ENCODE assay signal across 1 cellular context in the genomic region with DNA sequence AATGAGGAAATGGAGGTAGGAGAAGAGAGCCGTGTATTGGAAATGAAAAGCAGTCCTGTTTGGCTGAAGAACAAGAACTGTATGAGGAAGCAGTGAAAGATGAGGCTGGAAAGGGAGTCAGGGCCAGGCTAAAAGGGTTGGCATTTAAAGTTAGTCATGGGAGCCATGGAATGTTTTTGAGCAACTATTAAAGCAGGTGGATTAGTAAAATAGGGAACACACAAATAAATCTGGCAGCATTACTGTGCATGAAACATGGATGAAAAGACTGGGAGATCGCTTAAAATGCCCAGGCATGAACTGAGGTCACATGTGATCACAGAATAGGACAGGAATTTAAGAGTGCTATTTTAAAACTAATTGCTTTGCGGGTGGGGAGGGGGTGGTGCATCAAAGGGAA.
TF ChIP-seq lines count a peak whose summit lies in the region.

No MANE protein-coding gene starts in this region.

TF ChIP-seq in GM23338, 12 proteins besides CTCF, POLR2A, EP300 and RAD21 (continued from another document):
- TF ChIP-seq, protein P1, sequence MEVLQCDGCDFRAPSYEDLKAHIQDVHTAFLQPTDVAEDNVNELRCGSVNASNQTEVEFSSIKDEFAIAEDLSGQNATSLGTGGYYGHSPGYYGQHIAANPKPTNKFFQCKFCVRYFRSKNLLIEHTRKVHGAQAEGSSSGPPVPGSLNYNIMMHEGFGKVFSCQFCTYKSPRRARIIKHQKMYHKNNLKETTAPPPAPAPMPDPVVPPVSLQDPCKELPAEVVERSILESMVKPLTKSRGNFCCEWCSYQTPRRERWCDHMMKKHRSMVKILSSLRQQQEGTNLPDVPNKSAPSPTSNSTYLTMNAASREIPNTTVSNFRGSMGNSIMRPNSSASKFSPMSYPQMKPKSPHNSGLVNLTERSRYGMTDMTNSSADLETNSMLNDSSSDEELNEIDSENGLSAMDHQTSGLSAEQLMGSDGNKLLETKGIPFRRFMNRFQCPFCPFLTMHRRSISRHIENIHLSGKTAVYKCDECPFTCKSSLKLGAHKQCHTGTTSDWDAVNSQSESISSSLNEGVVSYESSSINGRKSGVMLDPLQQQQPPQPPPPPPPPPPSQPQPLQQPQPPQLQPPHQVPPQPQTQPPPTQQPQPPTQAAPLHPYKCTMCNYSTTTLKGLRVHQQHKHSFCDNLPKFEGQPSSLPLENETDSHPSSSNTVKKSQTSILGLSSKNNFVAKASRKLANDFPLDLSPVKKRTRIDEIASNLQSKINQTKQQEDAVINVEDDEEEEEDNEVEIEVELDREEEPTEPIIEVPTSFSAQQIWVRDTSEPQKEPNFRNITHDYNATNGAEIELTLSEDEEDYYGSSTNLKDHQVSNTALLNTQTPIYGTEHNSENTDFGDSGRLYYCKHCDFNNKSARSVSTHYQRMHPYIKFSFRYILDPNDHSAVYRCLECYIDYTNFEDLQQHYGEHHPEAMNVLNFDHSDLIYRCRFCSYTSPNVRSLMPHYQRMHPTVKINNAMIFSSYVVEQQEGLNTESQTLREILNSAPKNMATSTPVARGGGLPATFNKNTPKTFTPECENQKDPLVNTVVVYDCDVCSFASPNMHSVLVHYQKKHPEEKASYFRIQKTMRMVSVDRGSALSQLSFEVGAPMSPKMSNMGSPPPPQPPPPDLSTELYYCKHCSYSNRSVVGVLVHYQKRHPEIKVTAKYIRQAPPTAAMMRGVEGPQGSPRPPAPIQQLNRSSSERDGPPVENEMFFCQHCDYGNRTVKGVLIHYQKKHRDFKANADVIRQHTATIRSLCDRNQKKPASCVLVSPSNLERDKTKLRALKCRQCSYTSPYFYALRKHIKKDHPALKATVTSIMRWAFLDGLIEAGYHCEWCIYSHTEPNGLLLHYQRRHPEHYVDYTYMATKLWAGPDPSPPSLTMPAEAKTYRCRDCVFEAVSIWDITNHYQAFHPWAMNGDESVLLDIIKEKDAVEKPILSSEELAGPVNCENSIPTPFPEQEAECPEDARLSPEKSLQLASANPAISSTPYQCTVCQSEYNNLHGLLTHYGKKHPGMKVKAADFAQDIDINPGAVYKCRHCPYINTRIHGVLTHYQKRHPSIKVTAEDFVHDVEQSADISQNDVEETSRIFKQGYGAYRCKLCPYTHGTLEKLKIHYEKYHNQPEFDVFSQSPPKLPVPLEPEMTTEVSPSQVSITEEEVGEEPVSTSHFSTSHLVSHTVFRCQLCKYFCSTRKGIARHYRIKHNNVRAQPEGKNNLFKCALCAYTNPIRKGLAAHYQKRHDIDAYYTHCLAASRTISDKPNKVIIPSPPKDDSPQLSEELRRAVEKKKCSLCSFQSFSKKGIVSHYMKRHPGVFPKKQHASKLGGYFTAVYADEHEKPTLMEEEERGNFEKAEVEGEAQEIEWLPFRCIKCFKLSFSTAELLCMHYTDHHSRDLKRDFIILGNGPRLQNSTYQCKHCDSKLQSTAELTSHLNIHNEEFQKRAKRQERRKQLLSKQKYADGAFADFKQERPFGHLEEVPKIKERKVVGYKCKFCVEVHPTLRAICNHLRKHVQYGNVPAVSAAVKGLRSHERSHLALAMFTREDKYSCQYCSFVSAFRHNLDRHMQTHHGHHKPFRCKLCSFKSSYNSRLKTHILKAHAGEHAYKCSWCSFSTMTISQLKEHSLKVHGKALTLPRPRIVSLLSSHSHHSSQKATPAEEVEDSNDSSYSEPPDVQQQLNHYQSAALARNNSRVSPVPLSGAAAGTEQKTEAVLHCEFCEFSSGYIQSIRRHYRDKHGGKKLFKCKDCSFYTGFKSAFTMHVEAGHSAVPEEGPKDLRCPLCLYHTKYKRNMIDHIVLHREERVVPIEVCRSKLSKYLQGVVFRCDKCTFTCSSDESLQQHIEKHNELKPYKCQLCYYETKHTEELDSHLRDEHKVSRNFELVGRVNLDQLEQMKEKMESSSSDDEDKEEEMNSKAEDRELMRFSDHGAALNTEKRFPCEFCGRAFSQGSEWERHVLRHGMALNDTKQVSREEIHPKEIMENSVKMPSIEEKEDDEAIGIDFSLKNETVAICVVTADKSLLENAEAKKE (CRISPR knock-in tag; IDR thresholded peaks at IDR 0.05): no peak
- TF ChIP-seq JUNB (IDR thresholded peaks at IDR 0.05; ENCODE audit: unreplicated experiment): no peak
